Comparison of ENCODE assay signal across 10 cellular contexts in the genomic region with DNA sequence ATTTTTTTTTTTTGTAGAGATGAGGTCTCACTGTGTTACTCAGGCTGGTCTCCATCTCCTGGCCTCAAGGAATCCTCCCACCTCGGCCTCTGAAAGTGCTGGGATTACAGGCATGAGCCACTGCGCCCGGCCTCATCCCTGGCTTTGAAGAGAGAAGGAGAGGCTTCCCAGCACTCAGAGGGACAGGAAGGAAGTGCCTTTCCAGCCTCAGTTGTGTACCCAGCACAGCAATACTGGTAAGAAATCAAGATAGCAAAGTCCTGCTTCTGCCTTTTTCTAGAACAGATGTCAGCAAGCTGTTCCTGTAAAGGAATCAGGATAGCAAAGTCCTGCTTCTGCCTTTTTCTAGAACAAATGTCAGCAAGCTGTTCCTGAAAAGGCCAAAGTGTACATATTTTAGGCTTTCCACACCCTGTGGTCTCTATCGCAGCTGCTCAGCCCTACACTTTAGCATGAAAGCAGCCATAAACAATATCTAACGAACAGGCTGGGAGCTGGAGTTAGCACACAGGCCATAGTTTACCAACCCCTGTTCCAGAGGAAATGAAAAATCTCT. TPM values are rescaled to one million over a fixed set of nuclear protein-coding genes. Genes with fewer than 3 reads are reported as not detected.
DNase-seq lines count a peak whose midpoint lies in the region; FAIRE-seq and TF ChIP-seq lines count a peak whose summit lies in the region.
"Had no signal": no experiment of that assay in that cellular context is flagged by ENCODE, and none has a peak within 500 bp of the region (broad histone marks: within the 10 kb centered on the region; RNA-seq: fewer than 3 reads in every experiment).

No MANE protein-coding gene starts in this region.

- H3K4me1 Mint-ChIP-seq in nephron, result peaks cover 51% of the 10 kb centered on the region

- H3K36me3 ChIP-seq in GM23248 (ENCODE audit: low read depth) (no peaks in the 10 kb centered on the region), esophagus squamous epithelium (no peaks in the 10 kb centered on the region)

- DNase-seq in GM23248 (no peak), esophagus squamous epithelium (lab: John Stamatoyannopoulos, UW) (no peak), ureter (ENCODE audit: low spot score) (no peak), H54 (ENCODE audit: insufficient read length, low spot score) (no peak), superior temporal gyrus (ENCODE audit: extremely low spot score) (no peak)
- DNase-seq: NCI-H345 had no signal

- peaks cover 5% of the 10 kb centered on the region; the same call in 1 of the 2 replicates for H3F3A ChIP-seq in GM23248 (ENCODE audit: insufficient read depth)

- 47 to 55% methylated on average over 4 to 5 of the region's 5 CpGs for WGBS in GM23248 (ENCODE audit: low coverage in 1 of 2, low lambda C conversion rate in 2 of 2, missing lambda C conversion rate in 2 of 2), 2 experiments
- WGBS in esophagus squamous epithelium, 2 donors, result 56 to 61% methylated on average over 2 to 5 of the region's 5 CpGs

- H3K27me3 Mint-ChIP-seq in nephron (ENCODE audit: low read depth), result no peaks in the 10 kb centered on the region

- H3K27ac ChIP-seq in GM23248 (no peak overlapping the region), esophagus squamous epithelium (peak overlapping the region; percentile 24 to 86 (median 62))
- H3K27ac ChIP-seq: SK-N-MC had no signal

- H3K9me3 Mint-ChIP-seq in nephron, result no peaks in the 10 kb centered on the region

- FAIRE-seq in H54 (lab: Jason Lieb, UNC), result no peak
- FAIRE-seq: bronchial epithelial cell, G401.6 had no signal

- no peaks in the 10 kb centered on the region for H3K27me3 ChIP-seq in GM23248 (replicated peaks; ENCODE audit: insufficient read depth)
- no peaks in the 10 kb centered on the region for H3K27me3 ChIP-seq in esophagus squamous epithelium

- peak overlapping the region in 2 of 3 experiments; percentile 58 to 59 for H3K4me3 Mint-ChIP-seq in nephron

- H3K79me2 ChIP-seq in GM23248 (ENCODE audit: insufficient read depth), result no peaks in the 10 kb centered on the region

- no peak overlapping the region for H3K4me3 ChIP-seq in GM23248
- H3K4me3 ChIP-seq in esophagus squamous epithelium, result no peak overlapping the region
- H3K4me3 ChIP-seq: SK-N-MC had no signal

- H3K4me1 ChIP-seq in GM23248 (ENCODE audit: insufficient read depth) (peaks cover 6% of the 10 kb centered on the region), esophagus squamous epithelium (peaks cover 8 to 63% (median 34%) of the 10 kb centered on the region in 3 donors)

- peak overlapping the region; percentile 35 for H2AFZ ChIP-seq in GM23248

- peak overlapping the region; percentile 91 to 98 (median 96) for H3K27ac Mint-ChIP-seq in nephron

- no peak overlapping the region for H3K4me2 ChIP-seq in GM23248 (ENCODE audit: unreplicated experiment)

- H3K36me3 Mint-ChIP-seq in nephron (ENCODE audit: low read depth), result no peaks in the 10 kb centered on the region

- TF ChIP-seq POLR2A in esophagus squamous epithelium (IDR thresholded peaks at IDR 0.05) (no peak), H54 (IDR thresholded peaks at IDR 0.05; ENCODE audit: low read depth, low read length) (no peak)

- H3K9me3 ChIP-seq in GM23248 (ENCODE audit: low read depth), result no peaks in the 10 kb centered on the region
- no peaks in the 10 kb centered on the region for H3K9me3 ChIP-seq in esophagus squamous epithelium

- H4K20me1 ChIP-seq in GM23248 (ENCODE audit: insufficient read depth), result no peaks in the 10 kb centered on the region

- intact Hi-C loops in esophagus squamous epithelium (cut with DNase I), result no loop called here

- in situ Hi-C loops in GM23248 (cut with MboI), result no loop called here

- no peaks in the 10 kb centered on the region for H3K9me2 ChIP-seq in GM23248 (ENCODE audit: insufficient read depth)

- H3K9ac ChIP-seq in GM23248, result no peak overlapping the region

- no peak for TF ChIP-seq CTCF in esophagus squamous epithelium (IDR thresholded peaks at IDR 0.05)
- TF ChIP-seq CTCF in nephron (IDR thresholded peaks at IDR 0.05; ENCODE audit: unreplicated experiment in 3 of 3), result no peak

RNA-seq across cellular contexts. Expression of a gene that starts 6.3 kb away (rescaled TPM):
- total RNA-seq in GM23248 (2014; rRNA removed; shearing (Covaris generic)), result 14.5 and 22.6 TPM in 2 replicates
- 24.4 and 25.7 TPM in 2 replicates for polyA plus RNA-seq in GM23248 (2016; fragmentation: Nextera tagmentation; extraction: Ambion mirVana)
- total RNA-seq in esophagus squamous epithelium, result 100 to 1,000 TPM in 2 of 4 donors, 10 to 100 TPM in 1, 1 to 10 TPM in 1; 5.9 to 248 (median 92.6) TPM
- 101 TPM for total RNA-seq in ureter

RNA-seq across cellular contexts. Expression of a gene that starts 16.2 kb away (rescaled TPM):
- total RNA-seq in GM23248 (2014; rRNA removed; shearing (Covaris generic)), result 4.2 and 5.3 TPM in 2 replicates
- polyA plus RNA-seq in GM23248 (2016; fragmentation: Nextera tagmentation; extraction: Ambion mirVana), result 23.8 and 24.3 TPM in 2 replicates
- 10 to 100 TPM; 10.4 to 36.8 (median 16.4) TPM for total RNA-seq in esophagus squamous epithelium
- total RNA-seq in ureter, result 37.5 TPM

RNA-seq across cellular contexts. Expression of a gene that starts 27.1 kb away (rescaled TPM):
- total RNA-seq in GM23248 (2014; rRNA removed; shearing (Covaris generic)), result 154 and 176 TPM in 2 replicates
- 303 and 321 TPM in 2 replicates for polyA plus RNA-seq in GM23248 (2016; fragmentation: Nextera tagmentation; extraction: Ambion mirVana)
- total RNA-seq in esophagus squamous epithelium (10 to 100 TPM; 44.5 to 74.8 (median 56.8) TPM), ureter (98.0 TPM)

RNA-seq across cellular contexts. Expression of a gene that starts 27.3 kb away (rescaled TPM):
- total RNA-seq in GM23248 (2014; rRNA removed; shearing (Covaris generic)), result 4.3 and 8.3 TPM in 2 replicates
- 1.4 and 2.1 TPM in 2 replicates for polyA plus RNA-seq in GM23248 (2016; fragmentation: Nextera tagmentation; extraction: Ambion mirVana)
- total RNA-seq in esophagus squamous epithelium (1 to 10 TPM; 4.1 to 6.5 (median 5.5) TPM), ureter (17.9 TPM)

RNA-seq across cellular contexts. Expression of a gene that starts 30.8 kb away (rescaled TPM):
- not detected in 2 replicates for total RNA-seq in GM23248 (2014; rRNA removed; shearing (Covaris generic))
- 0.27 TPM in 1 of 2 replicates, not detected in the other for polyA plus RNA-seq in GM23248 (2016; fragmentation: Nextera tagmentation; extraction: Ambion mirVana)
- total RNA-seq in esophagus squamous epithelium (1 to 10 TPM in 2 of 4 donors, not detected in 2; 1.1 to 1.3 TPM), ureter (8.6 TPM)
